ENCODE assay signal across 24 cellular contexts in the genomic region with DNA sequence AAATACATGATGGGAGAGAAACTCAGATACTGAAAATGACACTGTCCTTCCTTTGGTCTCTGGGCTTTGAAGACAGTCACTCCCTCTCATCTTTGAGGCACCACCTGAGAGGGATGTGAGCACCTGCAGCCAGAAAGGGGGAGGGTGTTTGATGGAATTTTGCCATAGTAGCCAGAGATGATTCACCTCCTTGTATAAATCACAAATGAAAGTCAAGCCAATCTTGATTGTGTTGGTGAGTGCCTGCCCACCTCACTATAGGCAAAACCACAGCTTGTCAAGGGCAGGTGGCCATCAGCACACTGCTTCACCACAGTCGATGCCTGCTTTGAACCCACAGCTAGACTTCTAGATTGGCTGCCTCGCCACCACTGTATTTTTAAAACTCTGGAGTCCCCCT. TPM values are rescaled to one million over a fixed set of nuclear protein-coding genes. Genes with fewer than 3 reads are reported as not detected.
DNase-seq lines count a peak whose midpoint lies in the region; ATAC-seq, FAIRE-seq and TF ChIP-seq lines count a peak whose summit lies in the region.
"Had no signal": no experiment of that assay in that cellular context is flagged by ENCODE, and none has a peak within 500 bp of the region (broad histone marks: within the 10 kb centered on the region; RNA-seq: fewer than 3 reads in every experiment).

No MANE protein-coding gene starts in this region.

- H4K20me1 ChIP-seq in PC-3 (ENCODE audit: low read length): no peaks in the 10 kb centered on the region

- H3K27ac ChIP-seq in breast epithelium (no peak overlapping the region), PC-3 (ENCODE audit: low read length) (no peak overlapping the region), stomach (no peak overlapping the region)
- H3K27ac ChIP-seq: C4-2B had no signal

- ATAC-seq in PC-3 (peak; percentile 91), WTC11 (no peak), GM21367 (IDR thresholded peaks at IDR 0.05; ENCODE audit: unreplicated experiment) (no peak)
- ATAC-seq: HCT116 had no signal

- peaks cover 5% of the 10 kb centered on the region for H3K4me1 Mint-ChIP-seq in MCF 10A (ENCODE audit: insufficient read depth, unreplicated experiment)
- no peaks in the 10 kb centered on the region for H3K4me1 Mint-ChIP-seq in WTC11

- CTCF ChIA-PET in MCF 10A (lab: Yijun Ruan, JAX) (interaction anchor here (1.0 to 2.2 kb wide), 3 partner anchors 20 to 250 kb away, joined by 3 to 6 read pairs (median 4); no protein-coding TSS in a partner anchor), PC-3 (lab: Charles Lee) (no interaction called here), WTC11 (lab: Charles Lee) (interaction anchor here (0.5 to 1.6 kb wide), 2 partner anchors 29 to 201 kb away, joined by 3 to 6 read pairs; no protein-coding TSS in a partner anchor)

- DNase-seq in MCF 10A (ENCODE audit: unreplicated experiment): peak; percentile 64
- no peak for DNase-seq in breast epithelium (ENCODE audit: low spot score in 2 of 2)
- DNase-seq in PC-3: peak; percentile 82
- peak; percentile 30 for DNase-seq in bronchial epithelial cell (ENCODE audit: low read depth)
- DNase-seq in urothelium cell line (ENCODE audit: low spot score): peak; percentile 41
- DNase-seq in WTC11 (ENCODE audit: low spot score): no peak
- DNase-seq in stomach: no peak
- DNase-seq: 8988T, DMS79 treated with DMSO at 0.1 percent for 48 hours, NCI-H1092 treated with DMSO at 0.1 percent for 48 hours, NCI-H1436 treated with DMSO at 0.1 percent for 48 hours, NCI-H1930, NCI-H345, NCI-H524, NCI-H82, SHP77, SW 1271 had no signal

- H3K27me3 Mint-ChIP-seq in MCF 10A (ENCODE audit: insufficient read depth, unreplicated experiment) (peaks cover 28% of the 10 kb centered on the region), WTC11 (ENCODE audit: low read depth) (no peaks in the 10 kb centered on the region)

- no peak for TF ChIP-seq CTCF in MCF 10A (IDR thresholded peaks at IDR 0.05; ENCODE audit: unreplicated experiment)
- no peak for TF ChIP-seq CTCF in breast epithelium (IDR thresholded peaks at IDR 0.05)
- TF ChIP-seq CTCF in PC-3 (conservative IDR thresholded peaks at IDR 0.05; ENCODE audit: low read depth, low read length): no peak
- TF ChIP-seq CTCF in bronchial epithelial cell (IDR thresholded peaks at IDR 0.05; ENCODE audit: insufficient read depth, low read length, severe bottlenecking): no peak
- no peak for TF ChIP-seq CTCF in WTC11 (IDR thresholded peaks at IDR 0.05)
- no peak for TF ChIP-seq CTCF in stomach (IDR thresholded peaks at IDR 0.05)

- H3K4me3 ChIP-seq in breast epithelium (no peak overlapping the region), PC-3 (ENCODE audit: low read length) (no peak overlapping the region), bronchial epithelial cell (ENCODE audit: low read depth, low read length) (no peak overlapping the region), stomach (no peak overlapping the region)

- no peaks in the 10 kb centered on the region for H3K27me3 ChIP-seq in breast epithelium
- no peaks in the 10 kb centered on the region for H3K27me3 ChIP-seq in PC-3 (ENCODE audit: low read length)
- H3K27me3 ChIP-seq in bronchial epithelial cell (ENCODE audit: control insufficient read depth, insufficient read depth, low read length): peaks cover 1% of the 10 kb centered on the region
- H3K27me3 ChIP-seq in stomach: no peaks in the 10 kb centered on the region

- no peaks in the 10 kb centered on the region for H3K79me2 ChIP-seq in PC-3 (ENCODE audit: low read length)

- H3K36me3 Mint-ChIP-seq in MCF 10A (ENCODE audit: insufficient read depth, unreplicated experiment) (no peaks in the 10 kb centered on the region), WTC11 (peaks cover 4% of the 10 kb centered on the region; the same call in 1 of the 2 replicates)

- H3K4me3 Mint-ChIP-seq in MCF 10A (ENCODE audit: unreplicated experiment): no peak overlapping the region
- H3K4me3 Mint-ChIP-seq in WTC11: no peak overlapping the region

- no peak overlapping the region for H3K9ac ChIP-seq in PC-3 (ENCODE audit: low read length)

- no peaks in the 10 kb centered on the region for H3K9me3 ChIP-seq in breast epithelium
- H3K9me3 ChIP-seq in PC-3 (ENCODE audit: low read length): no peaks in the 10 kb centered on the region
- no peaks in the 10 kb centered on the region for H3K9me3 ChIP-seq in stomach

- FAIRE-seq in bronchial epithelial cell (lab: Jason Lieb, UNC) (no peak), urothelium cell line (lab: Jason Lieb, UNC) (no peak)
- FAIRE-seq: GM12891, H1, RCC 7860 had no signal

- intact Hi-C loops in MCF 10A (cut with micrococcal nuclease) (no loop called here), breast epithelium (cut with DNase I; ENCODE audit: low total_unique reads) (no loop called here), PC-3 (cut with micrococcal nuclease) (no loop called here), stomach (cut with DNase I; ENCODE audit: low total_unique reads) (no loop called here)

- WGBS in stomach, 5 donors: 73 to 95% (median 91%) methylated on average over 2 of the region's 2 CpGs

- H2AFZ ChIP-seq in PC-3 (ENCODE audit: low read length): no peak overlapping the region

- no peak overlapping the region for H3K4me2 ChIP-seq in PC-3 (ENCODE audit: low read length)

- H3K36me3 ChIP-seq in breast epithelium (no peaks in the 10 kb centered on the region), PC-3 (ENCODE audit: low read depth, low read length) (no peaks in the 10 kb centered on the region), bronchial epithelial cell (ENCODE audit: control insufficient read depth, insufficient read depth, low read length) (no peaks in the 10 kb centered on the region), stomach (peaks cover 0 to 21% (median 16%) of the 10 kb centered on the region in 4 donors)

- TF ChIP-seq EP300 in stomach (IDR thresholded peaks at IDR 0.05): no peak

- H3K9me3 Mint-ChIP-seq in MCF 10A (ENCODE audit: unreplicated experiment) (no peaks in the 10 kb centered on the region), WTC11 (no peaks in the 10 kb centered on the region)

- no peaks in the 10 kb centered on the region for H3F3A ChIP-seq in PC-3 (ENCODE audit: low read length, unreplicated experiment)

- TF ChIP-seq POLR2A in breast epithelium (IDR thresholded peaks at IDR 0.05): no peak
- no peak for TF ChIP-seq POLR2A in stomach (IDR thresholded peaks at IDR 0.05)

- no peaks in the 10 kb centered on the region for H3K9me2 ChIP-seq in PC-3 (replicated peaks; ENCODE audit: low read length)

- no peak overlapping the region for H3K27ac Mint-ChIP-seq in MCF 10A (ENCODE audit: low read depth, unreplicated experiment)
- no peak overlapping the region for H3K27ac Mint-ChIP-seq in WTC11

- H3K4me1 ChIP-seq in breast epithelium (no peaks in the 10 kb centered on the region), PC-3 (ENCODE audit: insufficient read depth, low read length) (peaks cover 16% of the 10 kb centered on the region), stomach (no peaks in the 10 kb centered on the region)

- BruUV-seq in MCF 10A (replicated peaks; lab: Mats Ljungman, UMichigan) (no TSS peak), PC-3 (replicated peaks; lab: Mats Ljungman, UMichigan) (no TSS peak)

- POLR2A ChIA-PET in MCF 10A (lab: Yijun Ruan, JAX): no interaction called here
- POLR2A ChIA-PET in PC-3 (lab: Charles Lee; ENCODE audit: unreplicated experiment): interaction anchor here (0.6 kb wide), 1 partner anchor 570 kb away, joined by 3 read pairs; no protein-coding TSS in a partner anchor
- POLR2A ChIA-PET in WTC11 (lab: Charles Lee): interaction anchor here (0.6 kb wide), 1 partner anchor 18 kb away, joined by 11 read pairs; no protein-coding TSS in a partner anchor

TF ChIP-seq in WTC11, 78 proteins besides CTCF, POLR2A, EP300 and RAD21 (continues in another document):
- TF ChIP-seq NR1H2 (CRISPR knock-in tag; IDR thresholded peaks at IDR 0.05) (no peak), OVOL2 (CRISPR knock-in tag; IDR thresholded peaks at IDR 0.05; ENCODE audit: borderline replicate concordance) (no peak), STAT6 (CRISPR knock-in tag; conservative IDR thresholded peaks at IDR 0.05; ENCODE audit: low read depth) (no peak), IRF2 (CRISPR knock-in tag; IDR thresholded peaks at IDR 0.05; ENCODE audit: borderline replicate concordance, low read depth) (no peak), ZNF396 (CRISPR knock-in tag; IDR thresholded peaks at IDR 0.05; ENCODE audit: borderline replicate concordance) (no peak), ZBTB43 (CRISPR knock-in tag; IDR thresholded peaks at IDR 0.05) (no peak)

RNA-seq across cellular contexts. Expression of gene PON1, which starts 48.2 kb away (rescaled TPM):
- total RNA-seq in MCF 10A (2022) (not detected in 2 replicates), breast epithelium (under 1 TPM in 2 of 3 donors, not detected in 1; 0.29 to 0.66 TPM), PC-3 (2014; rRNA removed) (not detected in 2 replicates), bronchial epithelial cell (not detected in 2 replicates), WTC11 (2021) (0.25 to 0.26 TPM in 2 of 3 replicates, not detected in the other), stomach (under 1 TPM in 1 of 5 donors, not detected in 4; 0.55 TPM)
- under 1 TPM in 1 of 3 donors, not detected in 2; 0.30 TPM for polyA plus RNA-seq in stomach
- total RNA-seq: H1, OCI-LY7 had no signal
- polyA plus RNA-seq: H1 had no signal

Comparison
In these comparisons a context has a peak if more than half of its experiments do, and no peak if none do; other contexts are left out.
1. DNase-seq: peak in MCF 10A (single experiment), PC-3 (single experiment), bronchial epithelial cell (single experiment) and urothelium cell line (single experiment); none in breast epithelium (0 of 2), WTC11 (single experiment) and stomach (single experiment).